In the genomic region with DNA sequence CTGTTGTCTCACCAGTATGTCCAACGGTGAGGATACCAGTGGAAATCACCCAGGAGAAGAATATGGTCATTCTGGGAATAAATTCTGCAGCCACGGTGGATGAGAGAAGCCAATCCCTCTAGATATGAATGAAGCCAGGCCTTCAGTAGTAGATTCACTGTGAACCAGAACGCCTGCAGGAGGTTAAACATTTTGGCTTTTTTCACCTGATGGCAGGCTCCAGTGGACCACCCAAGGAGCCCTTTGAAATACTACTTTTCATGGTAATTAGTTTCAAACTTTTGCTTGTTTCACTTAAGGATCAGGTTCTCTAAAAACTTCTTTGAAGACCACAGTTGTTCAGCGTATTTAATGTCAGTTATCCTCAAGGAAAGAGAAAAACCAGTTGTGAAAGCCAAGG, we compare ENCODE assay signal across 1 cellular context.
TF ChIP-seq lines count a peak whose summit lies in the region.

No MANE protein-coding gene starts in this region.

TF ChIP-seq in GM23338, 12 proteins besides CTCF, POLR2A, EP300 and RAD21:
- no peak for TF ChIP-seq ZNF462 (CRISPR knock-in tag; IDR thresholded peaks at IDR 0.05)
- TF ChIP-seq, protein P1, sequence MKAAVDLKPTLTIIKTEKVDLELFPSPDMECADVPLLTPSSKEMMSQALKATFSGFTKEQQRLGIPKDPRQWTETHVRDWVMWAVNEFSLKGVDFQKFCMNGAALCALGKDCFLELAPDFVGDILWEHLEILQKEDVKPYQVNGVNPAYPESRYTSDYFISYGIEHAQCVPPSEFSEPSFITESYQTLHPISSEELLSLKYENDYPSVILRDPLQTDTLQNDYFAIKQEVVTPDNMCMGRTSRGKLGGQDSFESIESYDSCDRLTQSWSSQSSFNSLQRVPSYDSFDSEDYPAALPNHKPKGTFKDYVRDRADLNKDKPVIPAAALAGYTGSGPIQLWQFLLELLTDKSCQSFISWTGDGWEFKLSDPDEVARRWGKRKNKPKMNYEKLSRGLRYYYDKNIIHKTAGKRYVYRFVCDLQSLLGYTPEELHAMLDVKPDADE (IDR thresholded peaks at IDR 0.05): no peak
- no peak for TF ChIP-seq EZH2 (IDR thresholded peaks at IDR 0.05; ENCODE audit: low read depth, unreplicated experiment)
